In the genomic region with DNA sequence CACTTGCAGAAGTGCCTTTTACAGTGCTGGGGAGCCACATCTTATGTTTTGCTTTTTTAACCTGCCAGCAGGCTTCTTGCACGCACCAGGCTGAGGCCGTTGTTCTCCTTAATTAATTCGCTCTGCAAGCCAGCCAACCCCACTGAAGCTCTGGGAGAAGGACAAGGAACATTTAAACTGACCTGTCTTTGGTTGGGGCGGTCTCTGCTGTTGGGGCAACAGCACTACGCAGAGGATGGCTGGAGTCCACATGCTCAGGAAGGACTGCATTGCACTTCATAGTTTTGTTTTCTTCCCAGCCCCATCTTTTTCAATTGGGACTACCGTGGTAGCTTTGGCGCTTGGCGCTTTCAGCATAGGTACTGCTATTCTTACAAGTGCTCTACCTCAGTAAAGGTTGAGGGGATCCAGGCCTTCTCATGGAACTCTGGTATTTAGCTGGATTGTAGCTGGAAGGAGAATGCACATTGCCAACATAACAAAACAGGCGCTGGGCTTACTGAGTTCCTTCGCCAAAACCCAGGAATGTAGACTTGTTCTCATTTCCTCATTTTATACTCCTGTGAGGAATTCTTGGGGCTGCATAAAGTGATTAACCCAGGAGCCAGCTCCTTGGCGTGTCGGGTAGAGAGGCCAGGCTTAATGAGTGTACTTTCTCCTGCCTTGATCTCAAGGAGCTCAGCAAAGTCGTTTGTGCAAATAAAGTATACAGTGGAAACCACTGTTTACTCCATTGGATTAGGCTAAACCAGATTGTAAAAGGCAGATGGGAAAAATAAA, we compare ENCODE assay signal across 20 cellular contexts.
"Had no signal": no experiment of that assay in that cellular context is flagged by ENCODE, and none has a peak within 500 bp of the region (broad histone marks: within the 10 kb centered on the region; RNA-seq: fewer than 3 reads in every experiment).

No MANE protein-coding gene starts in this region.

- H3K9me3 Mint-ChIP-seq: activated CD8-positive, alpha-beta T cell treated with anti-CD3 and anti-CD28 coated beads for 36 hours; activated naive CD8-positive, alpha-beta T cell treated with anti-CD3 and anti-CD28 coated beads, Interleukin-2, amount 10 ng/mL, durations not matched to agents 7 days and 5 days; activated T-cell treated with anti-CD3 and anti-CD28 coated beads, Interleukin-2, amount 50 U/mL, for 72 hours; neural crest cell; T-helper 2 cell treated with Interferon-gamma antibody and Interleukin-4, amounts not matched to agents 5 μg/mL and 100 μg/mL, for 36 hours had no signal

- H3K36me3 Mint-ChIP-seq: activated naive CD8-positive, alpha-beta T cell treated with anti-CD3 and anti-CD28 coated beads, Interleukin-2, amount 10 ng/mL, durations not matched to agents 7 days and 5 days had no signal

- H3K27me3 ChIP-seq: cardiac muscle cell, pancreas, thyroid gland, vagina had no signal

- H3K27me3 Mint-ChIP-seq: activated CD8-positive, alpha-beta T cell treated with anti-CD3 and anti-CD28 coated beads for 36 hours; activated naive CD8-positive, alpha-beta T cell treated with anti-CD3 and anti-CD28 coated beads, Interleukin-2, amount 10 ng/mL, durations not matched to agents 7 days and 5 days had no signal

- H3K4me3 Mint-ChIP-seq: activated CD8-positive, alpha-beta T cell treated with anti-CD3 and anti-CD28 coated beads for 36 hours; activated naive CD8-positive, alpha-beta T cell treated with anti-CD3 and anti-CD28 coated beads, Interleukin-2, amount 10 ng/mL, durations not matched to agents 7 days and 5 days; activated T-cell treated with anti-CD3 and anti-CD28 coated beads, Interleukin-2, amount 50 U/mL, for 72 hours; neural crest cell; T-helper 2 cell treated with Interferon-gamma antibody and Interleukin-4, amounts not matched to agents 5 μg/mL and 100 μg/mL, for 36 hours had no signal

- H3K4me1 ChIP-seq: vagina had no signal

- H3K4me1 Mint-ChIP-seq: activated naive CD8-positive, alpha-beta T cell treated with anti-CD3 and anti-CD28 coated beads, Interleukin-2, amount 10 ng/mL, durations not matched to agents 7 days and 5 days had no signal

- H3K27ac Mint-ChIP-seq: activated CD8-positive, alpha-beta T cell treated with anti-CD3 and anti-CD28 coated beads for 36 hours; activated naive CD8-positive, alpha-beta T cell treated with anti-CD3 and anti-CD28 coated beads, Interleukin-2, amount 10 ng/mL, durations not matched to agents 7 days and 5 days; activated T-cell treated with anti-CD3 and anti-CD28 coated beads, Interleukin-2, amount 50 U/mL, for 72 hours; T-helper 2 cell treated with Interferon-gamma antibody and Interleukin-4, amounts not matched to agents 5 μg/mL and 100 μg/mL, for 36 hours had no signal

- H3K9me3 ChIP-seq: left ventricle myocardium inferior, pancreas, thyroid gland, vagina had no signal

- FAIRE-seq: endometrium, pancreas, small intestine had no signal

- H3K36me3 ChIP-seq: cardiac muscle cell, left ventricle myocardium inferior, pancreas, thyroid gland, vagina had no signal

- DNase-seq: activated CD4-positive, alpha-beta T cell treated with anti-CD3 and anti-CD28 coated beads for 1 hour; activated CD8-positive, alpha-beta memory T cell treated with anti-CD3 and anti-CD28 coated beads, Interleukin-2, amount 50 U/mL, for 4 hours; activated CD8-positive, alpha-beta T cell treated with anti-CD3 and anti-CD28 coated beads for 36 hours; activated gamma-delta T cell treated with Interleukin-2 at 50 U/mL for 16 hours; activated naive CD8-positive, alpha-beta T cell treated with anti-CD3 and anti-CD28 coated beads, Interleukin-2, amount 10 ng/mL, durations not matched to agents 7 days and 5 days; activated T-cell treated with anti-CD3 and anti-CD28 coated beads, Interleukin-2, amount 50 U/mL, for 72 hours; aorta; foreskin melanocyte; head of caudate nucleus; left ventricle myocardium inferior; pancreas; retina; small intestine; thyroid gland had no signal

- H3K27ac ChIP-seq: cardiac muscle cell, left ventricle myocardium inferior, pancreas, thyroid gland, vagina had no signal

- ATAC-seq: activated CD8-positive, alpha-beta T cell treated with anti-CD3 and anti-CD28 coated beads for 36 hours; activated T-cell treated with anti-CD3 and anti-CD28 coated beads, Interleukin-2, amount 50 U/mL, for 72 hours; esophagus mucosa; pancreas had no signal

- H3K4me3 ChIP-seq: cardiac muscle cell, left ventricle myocardium inferior, pancreas, thyroid gland, vagina had no signal
